ENCODE assay signal across 8 cellular contexts in the genomic region with DNA sequence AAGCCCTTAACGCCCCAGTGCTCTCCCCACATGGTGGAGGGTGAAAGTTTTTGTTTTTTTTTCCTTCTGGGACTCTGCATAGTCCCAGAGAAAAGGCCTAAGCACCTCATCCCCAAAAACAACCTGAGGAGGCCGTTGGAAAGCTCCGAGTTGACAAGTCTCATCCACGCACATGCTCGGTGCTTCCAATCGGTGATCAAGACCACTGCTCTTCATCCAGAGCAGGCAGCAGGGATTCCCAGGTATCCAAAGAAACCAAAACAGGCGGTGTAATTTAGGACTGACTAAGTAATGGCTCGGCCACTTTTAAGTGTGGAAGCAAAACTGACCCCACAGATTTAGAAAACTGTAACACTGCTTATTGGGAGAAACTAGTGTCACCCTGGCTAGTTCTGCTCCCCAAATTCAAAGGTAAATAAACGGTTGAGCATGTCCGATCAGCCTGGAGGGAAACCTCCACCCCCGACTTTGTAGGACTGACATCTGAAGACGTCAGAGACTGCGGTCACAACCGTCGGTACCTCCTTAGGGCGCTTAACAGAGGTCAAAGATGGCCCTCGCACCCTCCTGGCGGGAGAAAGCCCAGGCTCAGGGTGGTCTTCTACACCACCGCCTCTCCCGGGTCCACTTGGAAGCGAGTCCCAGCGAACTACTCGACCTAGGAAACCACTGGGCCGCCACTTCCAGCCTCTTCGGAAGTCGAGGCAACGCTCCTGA. TPM values are rescaled to one million over a fixed set of nuclear protein-coding genes. Genes with fewer than 3 reads are reported as not detected.
DNase-seq lines count a peak whose midpoint lies in the region; TF ChIP-seq lines count a peak whose summit lies in the region.

No MANE protein-coding gene starts in this region.

- intact Hi-C loops in dorsolateral prefrontal cortex (cut with DNase I) = no loop called here

- H3K27me3 ChIP-seq in Karpas-422 (ENCODE audit: low read length) (no peaks in the 10 kb centered on the region), dorsolateral prefrontal cortex (no peaks in the 10 kb centered on the region), neural cell (ENCODE audit: insufficient read depth, low read depth, low read length) (no peaks in the 10 kb centered on the region)

- peak overlapping the region; percentile 95 for H3K27ac Mint-ChIP-seq in T-helper 1 cell treated with Interleukin-12 subunit alpha and Interleukin-12 subunit beta and Interleukin-4 antibody, amounts not matched to agents 30 μg/mL and 1 μg/mL, for 36 hours

- no peaks in the 10 kb centered on the region for H3K9me3 Mint-ChIP-seq in T-helper 1 cell treated with Interleukin-12 subunit alpha and Interleukin-12 subunit beta and Interleukin-4 antibody, amounts not matched to agents 30 μg/mL and 1 μg/mL, for 36 hours

- H3K79me2 ChIP-seq in Karpas-422 (ENCODE audit: low read length) = peaks cover 9% of the 10 kb centered on the region; the same call in 1 of the 2 replicates
- H3K79me2 ChIP-seq in neural cell (replicated peaks; ENCODE audit: insufficient read depth, low read length) = no peaks in the 10 kb centered on the region

- peak overlapping the region; percentile 78 for H3K4me3 ChIP-seq in Karpas-422 (ENCODE audit: low read length)
- peak overlapping the region; percentile 63 to 97 (median 78) for H3K4me3 ChIP-seq in dorsolateral prefrontal cortex
- H3K4me3 ChIP-seq in neural cell (ENCODE audit: low read length) = peak overlapping the region; percentile 94

- TF ChIP-seq RAD21 in neural cell (conservative IDR thresholded peaks at IDR 0.05) = no peak

- peaks cover 9% of the 10 kb centered on the region for H3K36me3 Mint-ChIP-seq in T-helper 1 cell treated with Interleukin-12 subunit alpha and Interleukin-12 subunit beta and Interleukin-4 antibody, amounts not matched to agents 30 μg/mL and 1 μg/mL, for 36 hours (ENCODE audit: low read depth)

- H3K4me1 Mint-ChIP-seq in T-helper 1 cell treated with Interleukin-12 subunit alpha and Interleukin-12 subunit beta and Interleukin-4 antibody, amounts not matched to agents 30 μg/mL and 1 μg/mL, for 36 hours (ENCODE audit: low read depth) = peaks cover 21% of the 10 kb centered on the region

- H3K9me2 ChIP-seq in Karpas-422 (replicated peaks; ENCODE audit: insufficient read depth, low read length) (no peaks in the 10 kb centered on the region), neural cell (ENCODE audit: insufficient read depth, low read length) (no peaks in the 10 kb centered on the region)

- H3K4me2 ChIP-seq in Karpas-422 (ENCODE audit: low read depth, low read length, poor library complexity, severe bottlenecking) (peak overlapping the region; percentile 92), neural cell (ENCODE audit: low read length) (peak overlapping the region; percentile 62)

- TF ChIP-seq CTCF in dorsolateral prefrontal cortex (IDR thresholded peaks at IDR 0.05 in 54 of 56, conservative IDR thresholded peaks at IDR 0.05 in 2 of 56; ENCODE audit: low read depth in 1 of 56, partially characterized antibody in 56 of 56) (no peak), neural cell (IDR thresholded peaks at IDR 0.05; ENCODE audit: poor library complexity, severe bottlenecking) (no peak)

- H3K4me1 ChIP-seq in Karpas-422 (ENCODE audit: low read length) = peaks cover 28% of the 10 kb centered on the region

- H2AFZ ChIP-seq in Karpas-422 (ENCODE audit: low read length) (peak overlapping the region; percentile 22; the same call in 1 of the 2 replicates), neural cell (ENCODE audit: low read depth, low read length) (no peak overlapping the region)

- no peak for TF ChIP-seq EP300 in neural cell (conservative IDR thresholded peaks at IDR 0.05; ENCODE audit: poor library complexity, severe bottlenecking)

- H3K27me3 Mint-ChIP-seq in T-helper 1 cell treated with Interleukin-12 subunit alpha and Interleukin-12 subunit beta and Interleukin-4 antibody, amounts not matched to agents 30 μg/mL and 1 μg/mL, for 36 hours (ENCODE audit: low read depth) = no peaks in the 10 kb centered on the region

- no peaks in the 10 kb centered on the region for H3F3A ChIP-seq in neural cell (ENCODE audit: insufficient read depth, low read length, poor library complexity, severe bottlenecking)

- DNase-seq in T-helper 1 cell (no peak), Karpas-422 (no peak), dorsolateral prefrontal cortex (no peak), NK-92 (lab: John Stamatoyannopoulos, UW; ENCODE audit: unreplicated experiment) (no peak), NOMO-1 treated with dmso at 0.1 percent for 144 hours (lab: John Stamatoyannopoulos, UW; ENCODE audit: unreplicated experiment) (no peak)
- DNase-seq in activated CD4-positive, alpha-beta T cell treated with anti-CD3 and anti-CD28 coated beads, Interleukin-2, amount 50 U/mL, for 48 hours = no peak

- H3K27ac ChIP-seq in Karpas-422 (ENCODE audit: low read length) (peak overlapping the region; percentile 67), dorsolateral prefrontal cortex (peak overlapping the region in 57 of 59 donors; percentile 57 to 98 (median 91)), neural cell (ENCODE audit: low read length) (peak overlapping the region; percentile 89)

- H3K9me3 ChIP-seq in Karpas-422 (ENCODE audit: low read length) (no peaks in the 10 kb centered on the region), neural cell (ENCODE audit: low read length) (no peaks in the 10 kb centered on the region)

- H3K9ac ChIP-seq in Karpas-422 (ENCODE audit: low read length) (peak overlapping the region; percentile 91), neural cell (ENCODE audit: low read length) (peak overlapping the region; percentile 90)

- 0 out of 2 replicates have a peak, but pooled peaks cover 8% of the 10 kb centered on the region for H3K36me3 ChIP-seq in Karpas-422 (ENCODE audit: insufficient read depth, low read length)
- H3K36me3 ChIP-seq in neural cell (ENCODE audit: insufficient read depth, low read length) = peaks cover 5% of the 10 kb centered on the region

- peak overlapping the region; percentile 88 for H3K4me3 Mint-ChIP-seq in T-helper 1 cell treated with Interleukin-12 subunit alpha and Interleukin-12 subunit beta and Interleukin-4 antibody, amounts not matched to agents 30 μg/mL and 1 μg/mL, for 36 hours

- H4K20me1 ChIP-seq in Karpas-422 (ENCODE audit: insufficient read depth, low read depth, low read length) = no peaks in the 10 kb centered on the region
- no peaks in the 10 kb centered on the region for H4K20me1 ChIP-seq in neural cell (ENCODE audit: insufficient read depth)

TF ChIP-seq in neural cell, 6 proteins besides CTCF, POLR2A, EP300 and RAD21:
- TF ChIP-seq POLR2AphosphoS5 (IDR thresholded peaks at IDR 0.05) = no peak
- TF ChIP-seq EZH2 (IDR thresholded peaks at IDR 0.05; ENCODE audit: borderline replicate concordance, insufficient read depth, low read length, poor library complexity, severe bottlenecking) = no peak
- no peak for TF ChIP-seq TAF1 (IDR thresholded peaks at IDR 0.05; ENCODE audit: low read depth)
- TF ChIP-seq, protein P1, sequence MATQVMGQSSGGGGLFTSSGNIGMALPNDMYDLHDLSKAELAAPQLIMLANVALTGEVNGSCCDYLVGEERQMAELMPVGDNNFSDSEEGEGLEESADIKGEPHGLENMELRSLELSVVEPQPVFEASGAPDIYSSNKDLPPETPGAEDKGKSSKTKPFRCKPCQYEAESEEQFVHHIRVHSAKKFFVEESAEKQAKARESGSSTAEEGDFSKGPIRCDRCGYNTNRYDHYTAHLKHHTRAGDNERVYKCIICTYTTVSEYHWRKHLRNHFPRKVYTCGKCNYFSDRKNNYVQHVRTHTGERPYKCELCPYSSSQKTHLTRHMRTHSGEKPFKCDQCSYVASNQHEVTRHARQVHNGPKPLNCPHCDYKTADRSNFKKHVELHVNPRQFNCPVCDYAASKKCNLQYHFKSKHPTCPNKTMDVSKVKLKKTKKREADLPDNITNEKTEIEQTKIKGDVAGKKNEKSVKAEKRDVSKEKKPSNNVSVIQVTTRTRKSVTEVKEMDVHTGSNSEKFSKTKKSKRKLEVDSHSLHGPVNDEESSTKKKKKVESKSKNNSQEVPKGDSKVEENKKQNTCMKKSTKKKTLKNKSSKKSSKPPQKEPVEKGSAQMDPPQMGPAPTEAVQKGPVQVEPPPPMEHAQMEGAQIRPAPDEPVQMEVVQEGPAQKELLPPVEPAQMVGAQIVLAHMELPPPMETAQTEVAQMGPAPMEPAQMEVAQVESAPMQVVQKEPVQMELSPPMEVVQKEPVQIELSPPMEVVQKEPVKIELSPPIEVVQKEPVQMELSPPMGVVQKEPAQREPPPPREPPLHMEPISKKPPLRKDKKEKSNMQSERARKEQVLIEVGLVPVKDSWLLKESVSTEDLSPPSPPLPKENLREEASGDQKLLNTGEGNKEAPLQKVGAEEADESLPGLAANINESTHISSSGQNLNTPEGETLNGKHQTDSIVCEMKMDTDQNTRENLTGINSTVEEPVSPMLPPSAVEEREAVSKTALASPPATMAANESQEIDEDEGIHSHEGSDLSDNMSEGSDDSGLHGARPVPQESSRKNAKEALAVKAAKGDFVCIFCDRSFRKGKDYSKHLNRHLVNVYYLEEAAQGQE (IDR thresholded peaks at IDR 0.05; ENCODE audit: borderline replicate concordance) = no peak
- no peak for TF ChIP-seq SMC3 (conservative IDR thresholded peaks at IDR 0.05; ENCODE audit: poor library complexity)
- no peak for TF ChIP-seq MXI1 (conservative IDR thresholded peaks at IDR 0.05; ENCODE audit: poor library complexity, severe bottlenecking)
TF ChIP-seq in neural cell: peak in this region for 0.

RNA-seq across cellular contexts. Expression of a gene that starts 1.0 kb away (rescaled TPM):
- total RNA-seq in Karpas-422 (2014; rRNA removed; shearing (Covaris generic); ENCODE audit: low replicate concordance) = 11.8 and 20.6 TPM in 2 replicates
- 10 to 100 TPM in 117 of 120 experiments, 1 to 10 TPM in 3; 9.0 to 21.1 (median 14.3) TPM for total RNA-seq in dorsolateral prefrontal cortex
- 18.2 and 25.9 TPM in 2 replicates for polyA plus RNA-seq in neural cell
- 19.9 and 23.1 TPM in 2 replicates for polyA minus RNA-seq in neural cell

RNA-seq across cellular contexts. Expression of a gene that starts 8.3 kb away (rescaled TPM):
- 10.4 and 29.1 TPM in 2 replicates for total RNA-seq in Karpas-422 (2014; rRNA removed; shearing (Covaris generic); ENCODE audit: low replicate concordance)
- total RNA-seq in dorsolateral prefrontal cortex = 10 to 100 TPM; 14.9 to 30.1 (median 21.4) TPM
- polyA plus RNA-seq in neural cell = 12.5 and 19.5 TPM in 2 replicates
- 47.1 and 53.1 TPM in 2 replicates for polyA minus RNA-seq in neural cell

RNA-seq across cellular contexts. Expression of a gene that starts 23.7 kb away (rescaled TPM):
- 21.2 and 22.5 TPM in 2 replicates for total RNA-seq in Karpas-422 (2014; rRNA removed; shearing (Covaris generic); ENCODE audit: low replicate concordance)
- total RNA-seq in dorsolateral prefrontal cortex = 10 to 100 TPM in 117 of 120 experiments, 1 to 10 TPM in 3; 9.1 to 22.5 (median 14.5) TPM
- 7.8 and 10.4 TPM in 2 replicates for polyA plus RNA-seq in neural cell
- polyA minus RNA-seq in neural cell = 28.4 and 30.9 TPM in 2 replicates

RNA-seq across cellular contexts. Expression of a gene that starts 35.2 kb away (rescaled TPM):
- not detected in 2 replicates for total RNA-seq in Karpas-422 (2014; rRNA removed; shearing (Covaris generic); ENCODE audit: low replicate concordance)
- total RNA-seq in dorsolateral prefrontal cortex = 10 to 100 TPM in 108 of 120 experiments, 1 to 10 TPM in 12; 7.3 to 19.7 (median 13.0) TPM
- polyA plus RNA-seq in neural cell = 0.77 and 1.0 TPM in 2 replicates
- 14.1 and 15.6 TPM in 2 replicates for polyA minus RNA-seq in neural cell

RNA-seq across cellular contexts. Expression of a gene that starts 36.6 kb away (rescaled TPM):
- 1.2 and 10.0 TPM in 2 replicates for total RNA-seq in Karpas-422 (2014; rRNA removed; shearing (Covaris generic); ENCODE audit: low replicate concordance)
- total RNA-seq in dorsolateral prefrontal cortex = 10 to 100 TPM; 15.7 to 40.2 (median 22.1) TPM
- polyA plus RNA-seq in neural cell = 14.9 and 19.7 TPM in 2 replicates
- polyA minus RNA-seq in neural cell = 3.4 and 5.6 TPM in 2 replicates
